24 cellular contexts compared by ENCODE assay signal in genomic region chr15:71760852-71761251, GRCh38. TPM values are rescaled to one million over a fixed set of nuclear protein-coding genes. Genes with fewer than 3 reads are reported as not detected.
"Had no signal": no experiment of that assay in that cellular context is flagged by ENCODE, and none has a peak within 500 bp of the region (broad histone marks: within the 10 kb centered on the region; RNA-seq: fewer than 3 reads in every experiment).

No MANE protein-coding gene starts in this region.

- H3K27ac Mint-ChIP-seq: activated CD4-positive, alpha-beta memory T cell treated with anti-CD3 and anti-CD28 coated beads for 36 hours; activated CD4-positive, alpha-beta T cell treated with anti-CD3 and anti-CD28 coated beads, Interleukin-2, amount 10 ng/mL, durations not matched to agents 7 days and 5 days; activated naive CD8-positive, alpha-beta T cell had no signal

- H3K4me1 Mint-ChIP-seq: activated CD4-positive, alpha-beta T cell treated with anti-CD3 and anti-CD28 coated beads, Interleukin-2, amount 10 ng/mL, durations not matched to agents 7 days and 5 days; brain had no signal

- H3K27ac ChIP-seq: VCaP had no signal

- DNase-seq: activated CD4-positive, alpha-beta memory T cell treated with anti-CD3 and anti-CD28 coated beads for 36 hours; activated CD4-positive, alpha-beta T cell treated with anti-CD3 and anti-CD28 coated beads, Interleukin-2, amount 10 ng/mL, durations not matched to agents 7 days and 5 days; activated CD4-positive, CD25-positive, alpha-beta regulatory T cell; activated CD8-positive, alpha-beta memory T cell treated with anti-CD3 and anti-CD28 coated beads for 24 hours; activated effector memory CD4-positive, alpha-beta T cell treated with anti-CD3 and anti-CD28 coated beads, Interleukin-2, amount 50 U/mL, for 16 hours; activated naive CD4-positive, alpha-beta T cell treated with Interleukin-2 at 50 U/mL for 16 hours; activated T-cell treated with anti-CD3 and anti-CD28 coated beads, Interleukin-2, amount 50 U/mL, for 4 hours; amygdala; Kasumi-1; NCI-H1105 treated with DMSO at 0.1 percent for 48 hours; NCI-H1436 treated with DMSO at 0.1 percent for 48 hours; NCI-H187; NCI-H2081; NCI-H510A treated with DMSO at 0.1 percent for 48 hours; NCI-H69; NK-92 treated with Interleukin-12 subunit alpha and Interleukin-12 subunit beta, amount 100 ng/mL, for 24 hours; OCI-M1; SHP77 treated with DMSO at 0.1 percent for 48 hours; T-helper 1 cell had no signal

- ATAC-seq: activated T-cell treated with anti-CD3 and anti-CD28 coated beads, Interleukin-2, amount 50 U/mL, for 4 hours had no signal

- H3K27me3 Mint-ChIP-seq: activated naive CD8-positive, alpha-beta T cell; brain had no signal

- H3K4me3 Mint-ChIP-seq: activated CD4-positive, alpha-beta memory T cell treated with anti-CD3 and anti-CD28 coated beads for 36 hours; activated CD4-positive, alpha-beta T cell treated with anti-CD3 and anti-CD28 coated beads, Interleukin-2, amount 10 ng/mL, durations not matched to agents 7 days and 5 days; activated naive CD8-positive, alpha-beta T cell; activated T-cell treated with anti-CD3 and anti-CD28 coated beads, Interleukin-2, amount 50 U/mL, for 4 hours; brain had no signal

RNA-seq across cellular contexts. Expression of gene NR2E3, which starts 49.5 kb away (rescaled TPM):
- total RNA-seq: activated CD4-positive, alpha-beta memory T cell treated with anti-CD3 and anti-CD28 coated beads for 36 hours; activated CD4-positive, alpha-beta T cell treated with anti-CD3 and anti-CD28 coated beads, Interleukin-2, amount 10 ng/mL, durations not matched to agents 7 days and 5 days; activated T-cell treated with anti-CD3 and anti-CD28 coated beads, Interleukin-2, amount 50 U/mL, for 4 hours; astrocyte; T-helper 2 cell treated with Interferon-gamma antibody and Interleukin-4, amounts not matched to agents 100 ng/mL and 5 ng/mL, for 36 hours had no signal
